Comparison of ENCODE assay signal across 9 cellular contexts in the genomic region with DNA sequence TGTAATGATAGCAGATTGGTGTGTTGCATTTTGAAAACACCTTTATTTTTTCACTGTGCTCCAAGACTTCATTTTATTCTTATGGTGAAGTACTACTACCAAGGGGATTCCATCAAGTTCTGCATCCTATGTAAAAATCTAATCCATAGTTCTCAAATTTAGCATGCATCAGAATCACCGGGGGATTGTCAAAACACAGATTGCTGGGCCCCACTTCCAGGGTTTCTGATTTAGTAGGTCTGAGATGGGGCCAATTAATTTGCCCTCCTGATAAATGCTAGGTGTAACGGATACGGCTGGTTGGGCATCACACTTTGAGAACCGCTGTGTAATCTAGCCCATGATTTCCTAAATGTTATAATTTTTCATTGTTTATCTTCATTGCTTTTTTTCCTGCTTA. TPM values are rescaled to one million over a fixed set of nuclear protein-coding genes. Genes with fewer than 3 reads are reported as not detected.
DNase-seq lines count a peak whose midpoint lies in the region; ATAC-seq, FAIRE-seq and TF ChIP-seq lines count a peak whose summit lies in the region.
"Had no signal": no experiment of that assay in that cellular context is flagged by ENCODE, and none has a peak within 500 bp of the region (broad histone marks: within the 10 kb centered on the region; RNA-seq: fewer than 3 reads in every experiment).

No MANE protein-coding gene starts in this region.

- TF ChIP-seq CTCF in RWPE1 (conservative IDR thresholded peaks at IDR 0.05; ENCODE audit: low read depth) (no peak), esophagus muscularis mucosa (IDR thresholded peaks at IDR 0.05) (no peak), pancreas (IDR thresholded peaks at IDR 0.05) (no peak)

- POLR2A ChIA-PET in RWPE1 (lab: Yijun Ruan, JAX; ENCODE audit: low non-redundant PET): interaction anchor here (0.7 kb wide), 1 partner anchor 416 kb away, joined by 4 read pairs; no protein-coding TSS in a partner anchor

- 51% methylated on average over 4 of the region's 4 CpGs for WGBS in esophagus muscularis mucosa
- 35 to 38% methylated on average over 4 of the region's 4 CpGs for WGBS in pancreas, 2 donors

- no peaks in the 10 kb centered on the region for H3K27me3 ChIP-seq in esophagus muscularis mucosa
- H3K27me3 ChIP-seq in pancreas: no peaks in the 10 kb centered on the region

- peaks cover 5% of the 10 kb centered on the region; the same call in 1 of the 2 replicates for H3K4me1 ChIP-seq in ES-I3 (ENCODE audit: insufficient read depth, low read length)
- H3K4me1 ChIP-seq in esophagus muscularis mucosa: peaks cover 24 to 33% (median 30%) of the 10 kb centered on the region in 4 donors
- H3K4me1 ChIP-seq in pancreas: peaks cover 0 to 24% (median 15%) of the 10 kb centered on the region in 3 donors

- no peak for FAIRE-seq in pancreas (lab: Jason Lieb, UNC)

- TF ChIP-seq POLR2A in esophagus muscularis mucosa (IDR thresholded peaks at IDR 0.05; ENCODE audit: low read depth): no peak

- H3K9ac ChIP-seq in ES-I3 (ENCODE audit: low read depth, low read length): peak overlapping the region; percentile 98

- peaks cover 33% of the 10 kb centered on the region for H3K36me3 ChIP-seq in ES-I3 (ENCODE audit: insufficient read depth, low read length)
- peaks cover 22 to 26% (median 23%) of the 10 kb centered on the region in 4 donors for H3K36me3 ChIP-seq in esophagus muscularis mucosa
- peaks cover 0 to 22% (median 7%) of the 10 kb centered on the region in 3 donors for H3K36me3 ChIP-seq in pancreas

- TF ChIP-seq EP300 in esophagus muscularis mucosa (IDR thresholded peaks at IDR 0.05): no peak

- intact Hi-C loops in esophagus muscularis mucosa (cut with DNase I): loop anchor here (2.0 kb wide), 1 partner anchor 119 kb away; a partner anchor contains a TSS
- intact Hi-C loops in pancreas (cut with DNase I): no loop called here

- DNase-seq in RWPE1 (ENCODE audit: low spot score): no peak
- no peak for DNase-seq in esophagus muscularis mucosa (ENCODE audit: extremely low spot score)
- DNase-seq in pancreas: no peak
- no peak for DNase-seq in kidney tubule cell (ENCODE audit: low spot score)
- no peak for DNase-seq in CD1c-positive myeloid dendritic cell (ENCODE audit: extremely low spot score)

- H3K4me3 ChIP-seq in esophagus muscularis mucosa: peak overlapping the region; percentile 83 to 96 (median 89)
- peak overlapping the region in 3 of 4 donors; percentile 65 to 85 (median 68) for H3K4me3 ChIP-seq in pancreas

- CTCF ChIA-PET in RWPE1 (lab: Yijun Ruan, JAX): interaction anchor here (1.2 kb wide), 1 partner anchor 346 kb away, joined by 3 read pairs; no protein-coding TSS in a partner anchor

- ATAC-seq in pancreas (no peak), HG02885 (IDR thresholded peaks at IDR 0.05; ENCODE audit: poor library complexity, unreplicated experiment) (no peak), GM19035 (IDR thresholded peaks at IDR 0.05; ENCODE audit: unreplicated experiment) (no peak)

- H3K27ac ChIP-seq in RWPE1: peak overlapping the region; percentile 93
- peak overlapping the region; percentile 89 to 91 (median 90) for H3K27ac ChIP-seq in esophagus muscularis mucosa (replicated peaks in 1 of 4)
- no peak overlapping the region for H3K27ac ChIP-seq in pancreas

- no peaks in the 10 kb centered on the region for H3K9me3 ChIP-seq in ES-I3 (ENCODE audit: control insufficient read depth, insufficient read depth, low read length)
- H3K9me3 ChIP-seq in esophagus muscularis mucosa: no peaks in the 10 kb centered on the region
- H3K9me3 ChIP-seq in pancreas: no peaks in the 10 kb centered on the region

RNA-seq across cellular contexts. Expression of a gene that starts 0.7 kb away (rescaled TPM):
- total RNA-seq in esophagus muscularis mucosa (1 to 10 TPM; 2.1 to 3.3 (median 2.4) TPM), pancreas (1 to 10 TPM; 1.8 to 4.2 (median 3.1) TPM)
- 1 to 10 TPM; 1.2 to 4.3 TPM for polyA plus RNA-seq in pancreas

RNA-seq across cellular contexts. Expression of a gene that starts 1.2 kb away (rescaled TPM):
- total RNA-seq in esophagus muscularis mucosa: 1,000 to 10,000 TPM; 2,782 to 4,577 (median 3,551) TPM
- 1,000 to 10,000 TPM; 1,130 to 2,134 (median 1,559) TPM for total RNA-seq in pancreas
- 1,000 to 10,000 TPM; 1,527 to 1,586 TPM for polyA plus RNA-seq in pancreas

RNA-seq across cellular contexts. Expression of a gene that starts 8.3 kb away (rescaled TPM):
- total RNA-seq in esophagus muscularis mucosa (10 to 100 TPM; 23.3 to 44.9 (median 34.7) TPM), pancreas (10 to 100 TPM in 3 of 6 donors, 1 to 10 TPM in 3; 9.0 to 15.1 (median 11.3) TPM)
- 10 to 100 TPM; 20.5 to 21.6 TPM for polyA plus RNA-seq in pancreas

RNA-seq across cellular contexts. Expression of a gene that starts 60.0 kb away (rescaled TPM):
- total RNA-seq in esophagus muscularis mucosa: not detected
- not detected for total RNA-seq in pancreas
- polyA plus RNA-seq in pancreas: not detected
- total RNA-seq: omental fat pad had no signal

Comparison
In these comparisons a context has a peak if more than half of its experiments do, and no peak if none do; other contexts are left out.
1. H3K27ac ChIP-seq: peak in RWPE1 (single experiment) and esophagus muscularis mucosa (4 of 4); none in pancreas (0 of 4).